In the genomic region with DNA sequence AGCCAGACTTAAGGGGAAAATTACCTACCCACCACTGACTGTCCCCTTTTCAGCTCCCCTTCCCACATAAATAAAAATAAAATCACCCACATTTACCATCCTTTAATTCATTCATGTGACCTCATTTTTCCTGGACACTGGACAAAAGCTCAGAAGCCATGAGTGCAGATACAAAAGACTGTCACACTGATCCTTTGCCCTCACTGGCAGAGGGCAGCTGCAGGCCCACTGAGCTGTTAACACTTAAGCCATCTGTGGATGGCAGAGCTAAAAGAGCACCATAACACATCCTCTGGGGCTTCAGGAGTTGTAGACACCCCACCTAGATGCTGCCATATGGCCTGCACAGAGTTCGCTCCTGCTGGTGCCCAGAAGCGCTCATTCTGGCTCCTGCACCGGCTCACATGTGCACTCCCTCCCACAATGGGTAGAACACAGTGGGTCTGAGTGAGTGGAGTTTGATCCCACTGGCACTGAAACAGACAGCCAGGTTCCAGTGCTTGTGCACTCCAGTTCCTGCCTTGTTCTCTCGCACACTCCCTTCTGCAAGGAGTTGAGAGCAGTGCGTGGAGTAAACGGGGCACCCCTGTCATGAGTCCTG, we compare ENCODE assay signal across 17 cellular contexts. TPM values are rescaled to one million over a fixed set of nuclear protein-coding genes. Genes with fewer than 3 reads are reported as not detected.
DNase-seq lines count a peak whose midpoint lies in the region; ATAC-seq and TF ChIP-seq lines count a peak whose summit lies in the region.
"Had no signal": no experiment of that assay in that cellular context is flagged by ENCODE, and none has a peak within 500 bp of the region (broad histone marks: within the 10 kb centered on the region; RNA-seq: fewer than 3 reads in every experiment).

No MANE protein-coding gene starts in this region.

- no peaks in the 10 kb centered on the region for H3K79me2 ChIP-seq in OCI-LY1 (ENCODE audit: insufficient read depth, low read length)

- intact Hi-C loops in tibial artery (cut with DNase I; ENCODE audit: low total_unique reads): no loop called here

- H3K4me2 ChIP-seq in OCI-LY1 (ENCODE audit: low read length): no peak overlapping the region
- H3K4me2 ChIP-seq: PC-9 had no signal

- DNase-seq in activated CD8-positive, alpha-beta memory T cell treated with anti-CD3 and anti-CD28 coated beads, Interleukin-2, amount 50 U/mL, for 48 hours: peak; percentile 40
- no peak for DNase-seq in activated CD8-positive, alpha-beta memory T cell treated with anti-CD3 and anti-CD28 coated beads, Interleukin-2, amount 50 U/mL, for 4 hours
- peak; percentile 73 for DNase-seq in left lobe of liver (ENCODE audit: low spot score)
- DNase-seq in activated gamma-delta T cell (lab: John Stamatoyannopoulos, UW): no peak
- no peak for DNase-seq in tibial artery
- DNase-seq: ACHN; activated CD4-positive, alpha-beta T cell treated with anti-CD3 and anti-CD28 coated beads, Interleukin-2, amount 50 U/mL, for 48 hours; left ventricle myocardium inferior; NCI-H1417; NCI-H748 treated with DMSO at 0.1 percent for 48 hours; T-helper 17 cell had no signal

- no peaks in the 10 kb centered on the region for H3K9me2 ChIP-seq in OCI-LY1 (ENCODE audit: low read depth, low read length)

- no peak overlapping the region for H3K4me3 ChIP-seq in OCI-LY1 (ENCODE audit: low read depth, low read length, poor library complexity, severe bottlenecking)
- no peak overlapping the region for H3K4me3 ChIP-seq in tibial artery
- H3K4me3 ChIP-seq: left ventricle myocardium inferior, PC-9 had no signal

- H3K27me3 ChIP-seq in OCI-LY1 (ENCODE audit: insufficient read depth, low read length) (no peaks in the 10 kb centered on the region), tibial artery (no peaks in the 10 kb centered on the region)
- H3K27me3 ChIP-seq: brain microvascular endothelial cell had no signal

- peaks cover 14% of the 10 kb centered on the region for H3F3A ChIP-seq in OCI-LY1 (ENCODE audit: insufficient read depth, low read length)

- H3K9me3 ChIP-seq in OCI-LY1 (ENCODE audit: low read length) (no peaks in the 10 kb centered on the region), tibial artery (no peaks in the 10 kb centered on the region)
- H3K9me3 ChIP-seq: left ventricle myocardium inferior had no signal

- no peak overlapping the region for H3K9ac ChIP-seq in OCI-LY1 (ENCODE audit: low read length)

- TF ChIP-seq CTCF in OCI-LY1 (IDR thresholded peaks at IDR 0.05; ENCODE audit: low read length) (no peak), tibial artery (IDR thresholded peaks at IDR 0.05) (no peak)

- H3K36me3 ChIP-seq in OCI-LY1 (ENCODE audit: insufficient read depth, low read length): peaks cover 24% of the 10 kb centered on the region
- H3K36me3 ChIP-seq in tibial artery: peaks cover 8 to 9% (median 8%) of the 10 kb centered on the region in 3 donors
- H3K36me3 ChIP-seq: brain microvascular endothelial cell, left ventricle myocardium inferior had no signal

- H3K27ac ChIP-seq in OCI-LY1 (ENCODE audit: low read depth, low read length, poor library complexity, severe bottlenecking) (peak overlapping the region; percentile 99), temporal lobe (ENCODE audit: low read depth, low read length) (peak overlapping the region; percentile 24), tibial artery (no peak overlapping the region)
- H3K27ac ChIP-seq: brain microvascular endothelial cell, C4-2B, left ventricle myocardium inferior, PC-9 had no signal

- ATAC-seq in left lobe of liver (peak; percentile 88), GM21447 (IDR thresholded peaks at IDR 0.05; ENCODE audit: unreplicated experiment) (no peak)
- ATAC-seq: T-helper 17 cell had no signal

- H2AFZ ChIP-seq in OCI-LY1 (ENCODE audit: low read length): no peak overlapping the region
- H2AFZ ChIP-seq: PC-9 had no signal

- H3K4me1 ChIP-seq in OCI-LY1 (ENCODE audit: insufficient read depth, low read length, severe bottlenecking) (peaks cover 51% of the 10 kb centered on the region), tibial artery (peaks cover 0 to 23% (median 9%) of the 10 kb centered on the region in 4 donors)

- H4K20me1 ChIP-seq in OCI-LY1 (ENCODE audit: insufficient read depth, low read length): no peaks in the 10 kb centered on the region

RNA-seq across cellular contexts. Expression of gene EDC3, which starts 38.8 kb away (rescaled TPM):
- total RNA-seq in left lobe of liver (13.4 TPM), temporal lobe (17.9 TPM)

RNA-seq across cellular contexts. Expression of gene CLK3, which starts 41.4 kb away (rescaled TPM):
- total RNA-seq in left lobe of liver (32.3 TPM), temporal lobe (20.4 TPM)

Comparison
In these comparisons a context has a peak if more than half of its experiments do, and no peak if none do; other contexts are left out.
1. DNase-seq: peak in activated CD8-positive, alpha-beta memory T cell treated with anti-CD3 and anti-CD28 coated beads, Interleukin-2, amount 50 U/mL, for 48 hours (single experiment) and left lobe of liver (single experiment); none in activated CD8-positive, alpha-beta memory T cell treated with anti-CD3 and anti-CD28 coated beads, Interleukin-2, amount 50 U/mL, for 4 hours (single experiment), activated gamma-delta T cell (single experiment) and tibial artery (0 of 2).
2. H3K27ac ChIP-seq: peak in OCI-LY1 (single experiment) and temporal lobe (single experiment); none in tibial artery (0 of 2).